1 cellular context compared by ENCODE assay signal in the genomic region with DNA sequence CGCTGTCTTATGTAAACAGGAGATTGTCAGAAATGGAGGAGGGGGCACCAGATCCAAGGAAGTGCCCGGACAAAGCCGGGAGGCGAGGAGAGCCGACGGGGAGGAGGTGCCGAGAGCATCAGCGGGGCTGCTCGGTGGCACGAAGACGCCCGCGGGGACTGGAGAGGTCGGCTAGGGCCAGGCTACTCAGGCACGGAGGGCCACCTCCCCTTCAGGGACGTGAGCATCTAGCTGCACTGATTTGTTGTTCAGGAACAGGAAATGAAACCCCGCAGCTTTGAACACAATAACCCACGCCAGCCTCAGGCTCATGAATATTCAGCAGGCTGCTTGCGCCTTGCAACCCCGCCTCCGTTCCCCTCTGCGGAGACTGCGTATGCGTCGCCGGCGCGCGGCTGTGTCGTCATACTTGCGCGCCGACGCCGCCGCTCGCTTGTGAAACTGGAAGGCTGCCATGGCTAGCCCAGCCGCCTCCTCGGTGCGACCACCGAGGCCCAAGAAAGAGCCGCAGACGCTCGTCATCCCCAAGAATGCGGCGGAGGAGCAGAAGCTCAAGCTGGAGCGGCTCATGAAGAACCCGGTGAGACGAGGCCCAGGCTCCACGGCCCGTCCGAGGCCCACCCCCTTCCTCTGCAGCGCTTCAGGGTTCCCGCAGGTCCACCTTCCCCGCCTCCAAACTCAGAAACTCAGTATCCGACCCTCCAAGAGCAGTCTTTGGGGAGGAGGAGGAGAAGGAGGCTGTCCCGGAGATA.
TF ChIP-seq lines count a peak whose summit lies in the region.

PRKRIP1 (plus strand) TSS at position 406 of the 752 bp plus-strand sequence; CDS start at position 455, 49 bp downstream.

TF ChIP-seq in GM23338, 12 proteins besides CTCF, POLR2A, EP300 and RAD21 (continued from another document):
- no peak for TF ChIP-seq ZNF462 (CRISPR knock-in tag; IDR thresholded peaks at IDR 0.05)
